ENCODE assay signal across 18 cellular contexts in the genomic region with DNA sequence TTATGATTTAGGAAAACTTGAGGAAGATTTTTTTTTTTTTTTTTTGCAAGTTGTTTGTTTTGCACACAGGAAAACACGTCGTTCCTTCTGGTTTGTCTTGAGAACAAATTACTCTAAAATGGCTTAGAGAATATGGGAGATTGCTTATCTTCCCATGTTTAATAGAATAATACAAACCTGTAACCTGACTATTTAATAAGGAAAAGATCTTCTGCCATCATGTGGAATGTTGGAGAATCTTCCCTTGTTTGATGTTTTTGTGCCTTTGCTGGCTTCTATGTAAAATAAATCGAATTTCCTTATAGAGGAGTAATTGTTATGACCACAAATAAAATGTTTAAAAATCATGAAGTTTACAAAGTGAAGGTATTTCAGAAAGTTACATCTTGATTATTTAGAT.
DNase-seq lines count a peak whose midpoint lies in the region; ATAC-seq and TF ChIP-seq lines count a peak whose summit lies in the region.
"Had no signal": no experiment of that assay in that cellular context is flagged by ENCODE, and none has a peak within 500 bp of the region (broad histone marks: within the 10 kb centered on the region; RNA-seq: fewer than 3 reads in every experiment).

No MANE protein-coding gene starts in this region.

- ATAC-seq in GM23338: no peak
- peak; percentile 38; the same call in 1 of the 3 replicates for ATAC-seq in RWPE2 (ENCODE audit: low read depth)
- ATAC-seq in foreskin keratinocyte: no peak
- ATAC-seq in right cardiac atrium: no peak
- ATAC-seq: activated CD8-positive, alpha-beta T cell treated with anti-CD3 and anti-CD28 coated beads, Interleukin-2, amount 10 ng/mL, durations not matched to agents 7 days and 5 days; right lobe of liver had no signal

- intact Hi-C loops in right cardiac atrium (cut with DNase I): no loop called here

- H3K27ac Mint-ChIP-seq in GM23338: no peak overlapping the region
- H3K27ac Mint-ChIP-seq: activated CD8-positive, alpha-beta T cell treated with anti-CD3 and anti-CD28 coated beads, Interleukin-2, amount 10 ng/mL, durations not matched to agents 7 days and 5 days had no signal

- peak; percentile 6 for DNase-seq in GM23338 (ENCODE audit: low spot score)
- DNase-seq in RWPE2 (ENCODE audit: low spot score): no peak
- peak in 1 of 2 donors; percentile 52 for DNase-seq in foreskin keratinocyte
- DNase-seq in renal cortical epithelial cell (ENCODE audit: low read depth): peak; percentile 5
- DNase-seq in NCI-H2196 (lab: John Stamatoyannopoulos, UW; ENCODE audit: unreplicated experiment): no peak
- DNase-seq in activated naive CD4-positive, alpha-beta T cell (lab: John Stamatoyannopoulos, UW): no peak
- DNase-seq in NCI-H2029 treated with DMSO at 0.1 percent for 48 hours (lab: John Stamatoyannopoulos, UW): no peak
- no peak for DNase-seq in right cardiac atrium
- DNase-seq: activated CD8-positive, alpha-beta T cell treated with anti-CD3 and anti-CD28 coated beads, Interleukin-2, amount 10 ng/mL, durations not matched to agents 7 days and 5 days; C1 segment of cervical spinal cord; islet precursor cell; NCI-H1930; NCI-H82; right lobe of liver; SIG-M5; stimulated activated naive CD4-positive, alpha-beta T cell treated with Interleukin-2 at 50 U/mL for 16 hours; uterus had no signal

- no peaks in the 10 kb centered on the region for H3K4me1 ChIP-seq in GM23338 (ENCODE audit: insufficient read depth)
- H3K4me1 ChIP-seq in RWPE2 (ENCODE audit: insufficient read depth, poor library complexity, severe bottlenecking): peaks cover 22% of the 10 kb centered on the region
- peaks cover 21% of the 10 kb centered on the region for H3K4me1 ChIP-seq in foreskin keratinocyte
- no peaks in the 10 kb centered on the region for H3K4me1 ChIP-seq in right cardiac atrium (ENCODE audit: control insufficient read depth, insufficient read depth, low read length)
- H3K4me1 ChIP-seq: right lobe of liver, uterus had no signal

- peaks cover 8% of the 10 kb centered on the region; the same call in 2 of the 3 replicates for H3K9me3 Mint-ChIP-seq in GM23338

- peaks cover under 1% of the 10 kb centered on the region; the same call in 1 of the 3 replicates for H3K36me3 Mint-ChIP-seq in GM23338 (ENCODE audit: low read depth)

- H3K27ac ChIP-seq in GM23338 (ENCODE audit: low read depth) (no peak overlapping the region), RWPE2 (ENCODE audit: poor library complexity, severe bottlenecking) (no peak overlapping the region), foreskin keratinocyte (no peak overlapping the region), right cardiac atrium (ENCODE audit: low read length) (no peak overlapping the region)
- H3K27ac ChIP-seq: KMS-11, right lobe of liver, uterus had no signal

- H3K4me3 ChIP-seq in GM23338: no peak overlapping the region
- no peak overlapping the region for H3K4me3 ChIP-seq in RWPE2 (ENCODE audit: severe bottlenecking)
- H3K4me3 ChIP-seq in right cardiac atrium (ENCODE audit: low read length): no peak overlapping the region
- H3K4me3 ChIP-seq: right lobe of liver, uterus had no signal

- H3K27me3 ChIP-seq in GM23338 (ENCODE audit: insufficient read depth) (no peaks in the 10 kb centered on the region), RWPE2 (ENCODE audit: insufficient read depth, poor library complexity, severe bottlenecking) (no peaks in the 10 kb centered on the region), foreskin keratinocyte (no peaks in the 10 kb centered on the region), right cardiac atrium (ENCODE audit: control insufficient read depth, insufficient read depth) (no peaks in the 10 kb centered on the region)
- H3K27me3 ChIP-seq: right lobe of liver, uterus had no signal

- H3K36me3 ChIP-seq in GM23338 (ENCODE audit: insufficient read depth): no peaks in the 10 kb centered on the region
- no peaks in the 10 kb centered on the region for H3K36me3 ChIP-seq in RWPE2 (ENCODE audit: low read depth)
- H3K36me3 ChIP-seq: right lobe of liver, uterus had no signal

- H3K4me1 Mint-ChIP-seq in GM23338: no peaks in the 10 kb centered on the region

- H3K9me2 ChIP-seq in GM23338 (ENCODE audit: insufficient read depth): no peaks in the 10 kb centered on the region

- no peaks in the 10 kb centered on the region for H4K20me1 ChIP-seq in GM23338 (replicated peaks; ENCODE audit: insufficient read depth)

- H3F3A ChIP-seq in GM23338 (replicated peaks; ENCODE audit: low read depth): no peaks in the 10 kb centered on the region

- peak in 1 of 2 experiments; percentile 33; a peak in 2 of 4 replicates for TF ChIP-seq CTCF in GM23338 (conservative IDR thresholded peaks at IDR 0.05; ENCODE audit: low read depth in 2 of 2)
- peak; percentile 68 for TF ChIP-seq CTCF in RWPE2 (IDR thresholded peaks at IDR 0.05; ENCODE audit: poor library complexity, severe bottlenecking)
- peak; percentile 70 for TF ChIP-seq CTCF in foreskin keratinocyte (conservative IDR thresholded peaks at IDR 0.05)

- H3K79me2 ChIP-seq in GM23338 (replicated peaks; ENCODE audit: insufficient read depth): no peaks in the 10 kb centered on the region

- WGBS in right cardiac atrium: 46% methylated on average over 3 of the region's 3 CpGs

- H3K4me2 ChIP-seq in GM23338: no peak overlapping the region
- H3K4me2 ChIP-seq: KMS-11 had no signal

- H3K4me3 Mint-ChIP-seq in GM23338: no peak overlapping the region
- H3K4me3 Mint-ChIP-seq: activated CD8-positive, alpha-beta T cell treated with anti-CD3 and anti-CD28 coated beads, Interleukin-2, amount 10 ng/mL, durations not matched to agents 7 days and 5 days had no signal

- H3K9me3 ChIP-seq in RWPE2 (ENCODE audit: severe bottlenecking) (no peaks in the 10 kb centered on the region), right cardiac atrium (ENCODE audit: control insufficient read depth, low read length) (no peaks in the 10 kb centered on the region)
- H3K9me3 ChIP-seq: right lobe of liver, uterus had no signal

- H2AFZ ChIP-seq in GM23338: no peak overlapping the region

- H3K27me3 Mint-ChIP-seq in GM23338 (ENCODE audit: insufficient read depth, low read depth, poor library complexity): peaks cover 4% of the 10 kb centered on the region

TF ChIP-seq in GM23338, 12 proteins besides CTCF, POLR2A, EP300 and RAD21 (continues in another document):
- TF ChIP-seq CREB1 (CRISPR knock-in tag; IDR thresholded peaks at IDR 0.05; ENCODE audit: low read depth) (no peak), JUNB (IDR thresholded peaks at IDR 0.05; ENCODE audit: unreplicated experiment) (no peak), NANOG (IDR thresholded peaks at IDR 0.05; ENCODE audit: borderline replicate concordance) (no peak), POLR2AphosphoS5 (IDR thresholded peaks at IDR 0.05; ENCODE audit: low read depth) (no peak), ZNF331 (CRISPR knock-in tag; IDR thresholded peaks at IDR 0.05; ENCODE audit: low read depth) (no peak), STAT1 (IDR thresholded peaks at IDR 0.05; ENCODE audit: unreplicated experiment) (no peak)
- TF ChIP-seq, protein P1, sequence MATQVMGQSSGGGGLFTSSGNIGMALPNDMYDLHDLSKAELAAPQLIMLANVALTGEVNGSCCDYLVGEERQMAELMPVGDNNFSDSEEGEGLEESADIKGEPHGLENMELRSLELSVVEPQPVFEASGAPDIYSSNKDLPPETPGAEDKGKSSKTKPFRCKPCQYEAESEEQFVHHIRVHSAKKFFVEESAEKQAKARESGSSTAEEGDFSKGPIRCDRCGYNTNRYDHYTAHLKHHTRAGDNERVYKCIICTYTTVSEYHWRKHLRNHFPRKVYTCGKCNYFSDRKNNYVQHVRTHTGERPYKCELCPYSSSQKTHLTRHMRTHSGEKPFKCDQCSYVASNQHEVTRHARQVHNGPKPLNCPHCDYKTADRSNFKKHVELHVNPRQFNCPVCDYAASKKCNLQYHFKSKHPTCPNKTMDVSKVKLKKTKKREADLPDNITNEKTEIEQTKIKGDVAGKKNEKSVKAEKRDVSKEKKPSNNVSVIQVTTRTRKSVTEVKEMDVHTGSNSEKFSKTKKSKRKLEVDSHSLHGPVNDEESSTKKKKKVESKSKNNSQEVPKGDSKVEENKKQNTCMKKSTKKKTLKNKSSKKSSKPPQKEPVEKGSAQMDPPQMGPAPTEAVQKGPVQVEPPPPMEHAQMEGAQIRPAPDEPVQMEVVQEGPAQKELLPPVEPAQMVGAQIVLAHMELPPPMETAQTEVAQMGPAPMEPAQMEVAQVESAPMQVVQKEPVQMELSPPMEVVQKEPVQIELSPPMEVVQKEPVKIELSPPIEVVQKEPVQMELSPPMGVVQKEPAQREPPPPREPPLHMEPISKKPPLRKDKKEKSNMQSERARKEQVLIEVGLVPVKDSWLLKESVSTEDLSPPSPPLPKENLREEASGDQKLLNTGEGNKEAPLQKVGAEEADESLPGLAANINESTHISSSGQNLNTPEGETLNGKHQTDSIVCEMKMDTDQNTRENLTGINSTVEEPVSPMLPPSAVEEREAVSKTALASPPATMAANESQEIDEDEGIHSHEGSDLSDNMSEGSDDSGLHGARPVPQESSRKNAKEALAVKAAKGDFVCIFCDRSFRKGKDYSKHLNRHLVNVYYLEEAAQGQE (IDR thresholded peaks at IDR 0.05; ENCODE audit: unreplicated experiment): no peak

Comparison
In these comparisons a context has a peak if more than half of its experiments do, and no peak if none do; other contexts are left out.
1. DNase-seq: peak in GM23338 (single experiment) and renal cortical epithelial cell (single experiment); none in RWPE2 (single experiment), NCI-H2196 (single experiment), activated naive CD4-positive, alpha-beta T cell (0 of 4), NCI-H2029 treated with DMSO at 0.1 percent for 48 hours (single experiment) and right cardiac atrium (0 of 3).